ENCODE assay signal across 8 cellular contexts in genomic region chr16:71724320-71724751, GRCh38. TPM values are rescaled to one million over a fixed set of nuclear protein-coding genes. Genes with fewer than 3 reads are reported as not detected.
DNase-seq lines count a peak whose midpoint lies in the region; ATAC-seq and TF ChIP-seq lines count a peak whose summit lies in the region.

PHLPP2 (minus strand) TSS chr16:71724701; CDS start chr16:71714795, 9,906 bp downstream.

- H3K27me3 ChIP-seq in HAP-1 (ENCODE audit: low read depth): no peaks in the 10 kb centered on the region
- H3K27me3 ChIP-seq in hepatocyte: no peaks in the 10 kb centered on the region
- no peaks in the 10 kb centered on the region for H3K27me3 ChIP-seq in skeletal muscle satellite cell (ENCODE audit: control insufficient read depth, insufficient read depth, low read length)

- H3K9me3 Mint-ChIP-seq in activated CD4-positive, alpha-beta memory T cell treated with anti-CD3 and anti-CD28 coated beads for 36 hours: no peaks in the 10 kb centered on the region

- no peak for DNase-seq in HAP-1 (ENCODE audit: low spot score in 2 of 2)
- DNase-seq in activated CD4-positive, alpha-beta memory T cell treated with anti-CD3 and anti-CD28 coated beads for 36 hours: no peak
- DNase-seq in hepatocyte (ENCODE audit: low spot score): no peak
- no peak for DNase-seq in glomerular visceral epithelial cell (ENCODE audit: extremely low spot score)
- no peak for DNase-seq in NCI-H2029 treated with DMSO at 0.1 percent for 48 hours (lab: John Stamatoyannopoulos, UW)

- no peak within 1 kb of the TSS for H3K27ac Mint-ChIP-seq in activated CD4-positive, alpha-beta memory T cell treated with anti-CD3 and anti-CD28 coated beads for 36 hours

- peak within 1 kb of the TSS; percentile 90 for H3K9ac ChIP-seq in skeletal muscle satellite cell (ENCODE audit: low read depth, low read length)

- peak within 1 kb of the TSS; percentile 83 for H3K4me2 ChIP-seq in hepatocyte
- peak within 1 kb of the TSS; percentile 84 for H3K4me2 ChIP-seq in skeletal muscle satellite cell (ENCODE audit: low read length)

- H2AFZ ChIP-seq in hepatocyte: peak within 1 kb of the TSS; percentile 74

- in situ Hi-C loops in HAP-1 (cut with MboI; ENCODE audit: low sequenced_read_pairs): no loop called here

- CTCF ChIA-PET in activated CD4-positive, alpha-beta memory T cell treated with anti-CD3 and anti-CD28 coated beads for 36 hours (lab: Charles Lee): interaction anchor here (0.9 to 1.4 kb wide), 2 partner anchors 72 to 158 kb away, joined by 4 read pairs; no protein-coding TSS in a partner anchor

- H4K20me1 ChIP-seq in hepatocyte (ENCODE audit: insufficient read depth, poor library complexity, severe bottlenecking): peaks cover 4% of the 10 kb centered on the region

- peak within 1 kb of the TSS; percentile 76 for H3K4me3 Mint-ChIP-seq in activated CD4-positive, alpha-beta memory T cell treated with anti-CD3 and anti-CD28 coated beads for 36 hours

- H3K4me1 ChIP-seq in HAP-1 (peaks cover 3% of the 10 kb centered on the region), hepatocyte (ENCODE audit: insufficient read depth) (peaks cover 9% of the 10 kb centered on the region), skeletal muscle satellite cell (ENCODE audit: control insufficient read depth, insufficient read depth, low read length) (peaks cover 11% of the 10 kb centered on the region)

- POLR2A ChIA-PET in activated CD4-positive, alpha-beta memory T cell treated with anti-CD3 and anti-CD28 coated beads for 36 hours (lab: Charles Lee): no interaction called here

- H3K9me3 ChIP-seq in HAP-1 (no peaks in the 10 kb centered on the region), hepatocyte (ENCODE audit: low read depth) (no peaks in the 10 kb centered on the region), skeletal muscle satellite cell (replicated peaks; ENCODE audit: low read length) (no peaks in the 10 kb centered on the region)

- H3K9me2 ChIP-seq in hepatocyte (replicated peaks; ENCODE audit: insufficient read depth): no peaks in the 10 kb centered on the region

- ATAC-seq in HG02759 (IDR thresholded peaks at IDR 0.05; ENCODE audit: unreplicated experiment) (no peak), HG03342 (IDR thresholded peaks at IDR 0.05; ENCODE audit: unreplicated experiment) (no peak)

- WGBS in hepatocyte (ENCODE audit: low lambda C conversion rate, missing lambda C conversion rate): 31% methylated on average over 10 of the region's 10 CpGs

- peaks cover 7% of the 10 kb centered on the region for H3K27me3 Mint-ChIP-seq in activated CD4-positive, alpha-beta memory T cell treated with anti-CD3 and anti-CD28 coated beads for 36 hours

- H3K27ac ChIP-seq in hepatocyte: peak within 1 kb of the TSS; percentile 98

- no peaks in the 10 kb centered on the region for H3K36me3 Mint-ChIP-seq in activated CD4-positive, alpha-beta memory T cell treated with anti-CD3 and anti-CD28 coated beads for 36 hours

- H3K4me1 Mint-ChIP-seq in activated CD4-positive, alpha-beta memory T cell treated with anti-CD3 and anti-CD28 coated beads for 36 hours (ENCODE audit: low read depth): peaks cover 15% of the 10 kb centered on the region

- TF ChIP-seq CTCF in hepatocyte (IDR thresholded peaks at IDR 0.05; ENCODE audit: poor library complexity): no peak

- peak within 1 kb of the TSS; percentile 71 for H3K4me3 ChIP-seq in HAP-1
- peak within 1 kb of the TSS; percentile 99 for H3K4me3 ChIP-seq in hepatocyte
- H3K4me3 ChIP-seq in skeletal muscle satellite cell (ENCODE audit: low read length): peak within 1 kb of the TSS; percentile 85

- H3K36me3 ChIP-seq in HAP-1 (replicated peaks) (no peaks in the 10 kb centered on the region), hepatocyte (replicated peaks; ENCODE audit: insufficient read depth, low read depth) (no peaks in the 10 kb centered on the region), skeletal muscle satellite cell (ENCODE audit: insufficient read depth, low read length) (no peaks in the 10 kb centered on the region)

- intact Hi-C loops in activated CD4-positive, alpha-beta memory T cell treated with anti-CD3 and anti-CD28 coated beads for 36 hours (cut with micrococcal nuclease): loop anchor here (2.0 to 10.0 kb wide), 4 partner anchors 84 to 368 kb away; partner anchors contain the start of genes AP1G1, DHX38, TXNL4B and ZNF23

- H3K79me2 ChIP-seq in hepatocyte: peaks cover 28% of the 10 kb centered on the region

RNA-seq across cellular contexts. Expression of gene PHLPP2, which starts in this region (rescaled TPM):
- 10 to 100 TPM; 10.2 to 11.2 TPM for total RNA-seq in activated CD4-positive, alpha-beta memory T cell treated with anti-CD3 and anti-CD28 coated beads for 36 hours
- 15.0 and 17.5 TPM in 2 replicates for total RNA-seq in hepatocyte
- 4.5 and 7.4 TPM in 2 replicates for polyA plus RNA-seq in hepatocyte
- 8.6 and 10.3 TPM in 2 replicates for total RNA-seq in skeletal muscle satellite cell (2012; rRNA removed)
